1 cellular context compared by ENCODE assay signal in genomic region chr16:4231367-4231766, GRCh38.
TF ChIP-seq lines count a peak whose summit lies in the region.

No MANE protein-coding gene starts in this region.

TF ChIP-seq in GM23338, 12 proteins besides CTCF, POLR2A, EP300 and RAD21 (continued from another document):
- TF ChIP-seq ZNF462 (CRISPR knock-in tag; IDR thresholded peaks at IDR 0.05) (no peak), CREB1 (CRISPR knock-in tag; IDR thresholded peaks at IDR 0.05; ENCODE audit: low read depth) (no peak), POLR2AphosphoS5 (IDR thresholded peaks at IDR 0.05; ENCODE audit: low read depth) (no peak), REST (IDR thresholded peaks at IDR 0.05; ENCODE audit: unreplicated experiment) (no peak)
